ENCODE assay signal across 1 cellular context in genomic region chr3:52123106-52123708, GRCh38.
TF ChIP-seq lines count a peak whose summit lies in the region.

No MANE protein-coding gene starts in this region.

TF ChIP-seq in WTC11, 78 proteins besides CTCF, POLR2A, EP300 and RAD21 (continued from another document):
- TF ChIP-seq ATF6 (CRISPR knock-in tag; IDR thresholded peaks at IDR 0.05) = no peak
